Comparison of ENCODE assay signal across 4 cellular contexts in genomic region chr20:49330701-49331614, GRCh38.
TF ChIP-seq lines count a peak whose summit lies in the region.

No MANE protein-coding gene starts in this region.

TF ChIP-seq in HEK293, 187 proteins besides CTCF, POLR2A, EP300 and RAD21:
- TF ChIP-seq ZNF350 (tag by site-specific recombination; IDR thresholded peaks at IDR 0.05) (no peak), ZBTB26 (tag by site-specific recombination; optimal IDR thresholded peaks at IDR 0.05) (no peak), ZNF366 (tag by site-specific recombination; conservative IDR thresholded peaks at IDR 0.05) (peak; percentile 98), ZNF76 (tag by site-specific recombination; IDR thresholded peaks at IDR 0.05; ENCODE audit: borderline replicate concordance, low read depth) (no peak), ZNF362 (tag by site-specific recombination; IDR thresholded peaks at IDR 0.05) (0 out of 2 replicates have a peak, but pooled peaks have one; percentile 41), ZNF610 (tag by site-specific recombination; IDR thresholded peaks at IDR 0.05; ENCODE audit: borderline replicate concordance) (no peak), OVOL3 (tag by site-specific recombination; IDR thresholded peaks at IDR 0.05) (no peak), ZBTB17 (tag by site-specific recombination; IDR thresholded peaks at IDR 0.05) (peak; percentile 89), GFI1B (tag by site-specific recombination; IDR thresholded peaks at IDR 0.05) (no peak)

TF ChIP-seq in IMR-90, 13 proteins besides CTCF, POLR2A, EP300 and RAD21:
- TF ChIP-seq ELK1 (IDR thresholded peaks at IDR 0.05; ENCODE audit: borderline replicate concordance, low read depth, low read length) (no peak), MAZ (IDR thresholded peaks at IDR 0.05; ENCODE audit: borderline replicate concordance, low read depth, low read length) (no peak), CEBPB (IDR thresholded peaks at IDR 0.05; ENCODE audit: low read depth, low read length) (peak; percentile 71)

TF ChIP-seq in H1, 55 proteins besides CTCF, POLR2A, EP300 and RAD21:
- TF ChIP-seq CHD1 (IDR thresholded peaks at IDR 0.05; ENCODE audit: low read depth, low read length): no peak
- TF ChIP-seq CEBPB (IDR thresholded peaks at IDR 0.05; ENCODE audit: low read depth, low read length): peak; percentile 81

TF ChIP-seq in HepG2, 621 proteins besides CTCF, POLR2A, EP300 and RAD21:
- peak; percentile 96 for TF ChIP-seq CEBPB (IDR thresholded peaks at IDR 0.05; ENCODE audit: borderline replicate concordance, low read depth, low read length)
- 0 out of 2 replicates have a peak, but pooled peaks have one; percentile 15 for TF ChIP-seq ZBTB40 (IDR thresholded peaks at IDR 0.05)
- no peak for TF ChIP-seq ZBTB40 (CRISPR knock-in tag; IDR thresholded peaks at IDR 0.05)
- TF ChIP-seq NFYC (CRISPR knock-in tag; IDR thresholded peaks at IDR 0.05): no peak
- 0 out of 2 replicates have a peak, but pooled peaks have one; percentile 81 for TF ChIP-seq PLRG1 (conservative IDR thresholded peaks at IDR 0.05)
- TF ChIP-seq CEBPG (CRISPR knock-in tag; IDR thresholded peaks at IDR 0.05): peak; percentile 69
- TF ChIP-seq FOXA1 (IDR thresholded peaks at IDR 0.05): peak; percentile 33; the same call in 1 of the 2 replicates
- no peak for TF ChIP-seq FOXA1 (CRISPR knock-in tag; IDR thresholded peaks at IDR 0.05)
- TF ChIP-seq CHD4 (IDR thresholded peaks at IDR 0.05; ENCODE audit: borderline replicate concordance, low read length): no peak
- peak; percentile 68; the same call in 1 of the 2 replicates for TF ChIP-seq TRIM22 (IDR thresholded peaks at IDR 0.05)
- peak; percentile 42 for TF ChIP-seq PHB2 (IDR thresholded peaks at IDR 0.05; ENCODE audit: partially characterized antibody)
- TF ChIP-seq SMC3 (IDR thresholded peaks at IDR 0.05; ENCODE audit: low read length): peak; percentile 9; the same call in 1 of the 2 replicates
TF ChIP-seq in HepG2: peak in this region for 8.
